In genomic region chr14:33894339-33894738, GRCh38 we compare ENCODE assay signal across 29 cellular contexts.
"Had no signal": no experiment of that assay in that cellular context is flagged by ENCODE, and none has a peak within 500 bp of the region (broad histone marks: within the 10 kb centered on the region; RNA-seq: fewer than 3 reads in every experiment).

No MANE protein-coding gene starts in this region.

- H3K27me3 ChIP-seq: stomach, suprapubic skin, testis, thyroid gland, tibial artery, tibial nerve, transverse colon, upper lobe of left lung, upper lobe of right lung, uterus, vagina had no signal

- H3K4me3 Mint-ChIP-seq: stimulated activated effector memory CD8-positive, alpha-beta T cell treated with anti-CD3 and anti-CD28 coated beads, Interleukin-12 subunit alpha, Interleukin-12 subunit beta, amount 100 ng/mL, for 72 hours; stimulated activated memory B cell treated with anti-CD40 and anti-IgM and Interleukin-4, amounts not matched to agents 10 μg/mL and 1 μg/mL and 100 μg/mL, for 72 hours; stimulated activated naive B cell treated with anti-CD40 and anti-IgM and Interleukin-4, amounts not matched to agents 10 μg/mL and 1 μg/mL and 100 μg/mL, for 72 hours; stimulated activated naive CD8-positive, alpha-beta T cell treated with anti-CD3 and anti-CD28 coated beads, Interleukin-15, amount 100 ng/mL, for 72 hours; stimulated activated naive CD8-positive, alpha-beta T cell treated with anti-CD3 and anti-CD28 coated beads, Interleukin-15, Interleukin-2, amounts not matched to agents 100 ng/mL and 50 ng/mL, for 24 hours; type B pancreatic cell had no signal

- H3K36me3 Mint-ChIP-seq: stimulated activated effector memory CD8-positive, alpha-beta T cell treated with anti-CD3 and anti-CD28 coated beads, Interleukin-12 subunit alpha, Interleukin-12 subunit beta, amount 100 ng/mL, for 72 hours; stimulated activated memory B cell treated with anti-CD40 and anti-IgM and Interleukin-4, amounts not matched to agents 10 μg/mL and 1 μg/mL and 100 μg/mL, for 72 hours; stimulated activated naive B cell treated with anti-CD40 and anti-IgM and Interleukin-4, amounts not matched to agents 10 μg/mL and 1 μg/mL and 100 μg/mL, for 72 hours; type B pancreatic cell had no signal

- H3K9me3 Mint-ChIP-seq: type B pancreatic cell had no signal

- H3K4me1 ChIP-seq: thyroid gland, tibial artery, tibial nerve, upper lobe of left lung, upper lobe of right lung, uterus, vagina had no signal

- H3K27ac ChIP-seq: stomach, suprapubic skin, testis, thoracic aorta, thyroid gland, tibial artery, tibial nerve, transverse colon, upper lobe of left lung, upper lobe of right lung, uterus, vagina had no signal

- ATAC-seq: stimulated activated effector memory CD8-positive, alpha-beta T cell treated with anti-CD3 and anti-CD28 coated beads, Interleukin-12 subunit alpha, Interleukin-12 subunit beta, amount 100 ng/mL, for 72 hours; stimulated activated memory B cell treated with anti-CD40 and anti-IgM and Interleukin-4, amounts not matched to agents 10 μg/mL and 1 μg/mL and 100 μg/mL, for 72 hours; stimulated activated naive B cell treated with anti-CD40 and anti-IgM and Interleukin-4, amounts not matched to agents 10 μg/mL and 1 μg/mL and 100 μg/mL, for 72 hours; stimulated activated naive CD8-positive, alpha-beta T cell treated with anti-CD3 and anti-CD28 coated beads, Interleukin-15, amount 100 ng/mL, for 72 hours; stimulated activated naive CD8-positive, alpha-beta T cell treated with anti-CD3 and anti-CD28 coated beads, Interleukin-15, Interleukin-2, amounts not matched to agents 100 U/mL and 50 U/mL, for 24 hours; upper lobe of right lung had no signal

- H3K27me3 Mint-ChIP-seq: stimulated activated memory B cell treated with anti-CD40 and anti-IgM and Interleukin-4, amounts not matched to agents 10 μg/mL and 1 μg/mL and 100 μg/mL, for 72 hours; stimulated activated naive CD8-positive, alpha-beta T cell treated with anti-CD3 and anti-CD28 coated beads, Interleukin-15, amount 100 ng/mL, for 72 hours; stimulated activated naive CD8-positive, alpha-beta T cell treated with anti-CD3 and anti-CD28 coated beads, Interleukin-15, Interleukin-2, amounts not matched to agents 100 ng/mL and 50 ng/mL, for 24 hours; type B pancreatic cell had no signal

- H3K36me3 ChIP-seq: stomach, suprapubic skin, thoracic aorta, thyroid gland, tibial artery, tibial nerve, transverse colon, upper lobe of left lung, upper lobe of right lung, vagina had no signal

- H3K9me3 ChIP-seq: suprapubic skin, testis, thoracic aorta, thyroid gland, transverse colon, upper lobe of left lung, upper lobe of right lung, uterus, vagina had no signal

- DNase-seq: stimulated activated CD4-positive, alpha-beta T cell treated with anti-CD3 and anti-CD28 coated beads, Interleukin-2, amount 100 ng/mL, for 48 hours; stimulated activated CD4-positive, alpha-beta T cell treated with anti-CD3 and anti-CD28 coated beads, Interleukin-4, amount 100 ng/mL, for 1 hour; stimulated activated CD4-positive, alpha-beta T cell treated with anti-CD3 and anti-CD28 coated beads, Interleukin-4, amount 100 ng/mL, for 24 hours; stimulated activated CD4-positive, alpha-beta T cell treated with anti-CD3 and anti-CD28 coated beads, Interleukin-4, amount 100 ng/mL, for 4 hours; stimulated activated CD8-positive, alpha-beta memory T cell treated with anti-CD3 and anti-CD28 coated beads, Interleukin-4, amount 100 ng/mL, for 48 hours; stimulated activated naive B cell treated with anti-CD40 and anti-IgM and Interleukin-4, amounts not matched to agents 10 μg/mL and 1 μg/mL and 100 μg/mL, for 72 hours; stimulated activated naive CD4-positive, alpha-beta T cell; stimulated activated naive CD4-positive, alpha-beta T cell treated with Interleukin-2 at 50 U/mL for 16 hours; stimulated activated naive CD8-positive, alpha-beta T cell treated with anti-CD3 and anti-CD28 coated beads, Interleukin-15, amount 100 ng/mL, for 72 hours; stimulated activated naive CD8-positive, alpha-beta T cell treated with anti-CD3 and anti-CD28 coated beads, Interleukin-15, Interleukin-2, amounts not matched to agents 100 U/mL and 50 U/mL, for 24 hours; stomach; substantia nigra; testis; thyroid gland; tibial artery; transverse colon; trophoblast cell; upper lobe of left lung; upper lobe of right lung; uterus had no signal

- H3K4me1 Mint-ChIP-seq: stimulated activated effector memory CD8-positive, alpha-beta T cell treated with anti-CD3 and anti-CD28 coated beads, Interleukin-12 subunit alpha, Interleukin-12 subunit beta, amount 100 ng/mL, for 72 hours; stimulated activated memory B cell treated with anti-CD40 and anti-IgM and Interleukin-4, amounts not matched to agents 10 μg/mL and 1 μg/mL and 100 μg/mL, for 72 hours; stimulated activated naive B cell treated with anti-CD40 and anti-IgM and Interleukin-4, amounts not matched to agents 10 μg/mL and 1 μg/mL and 100 μg/mL, for 72 hours had no signal

- FAIRE-seq: urothelium cell line had no signal

- H3K4me3 ChIP-seq: stomach, suprapubic skin, testis, thoracic aorta, thyroid gland, tibial artery, tibial nerve, transverse colon, upper lobe of left lung, upper lobe of right lung, uterus, vagina had no signal

- H3K27ac Mint-ChIP-seq: stimulated activated effector memory CD8-positive, alpha-beta T cell treated with anti-CD3 and anti-CD28 coated beads, Interleukin-12 subunit alpha, Interleukin-12 subunit beta, amount 100 ng/mL, for 72 hours; stimulated activated memory B cell treated with anti-CD40 and anti-IgM and Interleukin-4, amounts not matched to agents 10 μg/mL and 1 μg/mL and 100 μg/mL, for 72 hours; stimulated activated naive B cell treated with anti-CD40 and anti-IgM and Interleukin-4, amounts not matched to agents 10 μg/mL and 1 μg/mL and 100 μg/mL, for 72 hours; stimulated activated naive CD8-positive, alpha-beta T cell treated with anti-CD3 and anti-CD28 coated beads, Interleukin-15, amount 100 ng/mL, for 72 hours; stimulated activated naive CD8-positive, alpha-beta T cell treated with anti-CD3 and anti-CD28 coated beads, Interleukin-15, Interleukin-2, amounts not matched to agents 100 ng/mL and 50 ng/mL, for 24 hours; type B pancreatic cell had no signal
